Comparison of ENCODE assay signal across 8 cellular contexts in the genomic region with DNA sequence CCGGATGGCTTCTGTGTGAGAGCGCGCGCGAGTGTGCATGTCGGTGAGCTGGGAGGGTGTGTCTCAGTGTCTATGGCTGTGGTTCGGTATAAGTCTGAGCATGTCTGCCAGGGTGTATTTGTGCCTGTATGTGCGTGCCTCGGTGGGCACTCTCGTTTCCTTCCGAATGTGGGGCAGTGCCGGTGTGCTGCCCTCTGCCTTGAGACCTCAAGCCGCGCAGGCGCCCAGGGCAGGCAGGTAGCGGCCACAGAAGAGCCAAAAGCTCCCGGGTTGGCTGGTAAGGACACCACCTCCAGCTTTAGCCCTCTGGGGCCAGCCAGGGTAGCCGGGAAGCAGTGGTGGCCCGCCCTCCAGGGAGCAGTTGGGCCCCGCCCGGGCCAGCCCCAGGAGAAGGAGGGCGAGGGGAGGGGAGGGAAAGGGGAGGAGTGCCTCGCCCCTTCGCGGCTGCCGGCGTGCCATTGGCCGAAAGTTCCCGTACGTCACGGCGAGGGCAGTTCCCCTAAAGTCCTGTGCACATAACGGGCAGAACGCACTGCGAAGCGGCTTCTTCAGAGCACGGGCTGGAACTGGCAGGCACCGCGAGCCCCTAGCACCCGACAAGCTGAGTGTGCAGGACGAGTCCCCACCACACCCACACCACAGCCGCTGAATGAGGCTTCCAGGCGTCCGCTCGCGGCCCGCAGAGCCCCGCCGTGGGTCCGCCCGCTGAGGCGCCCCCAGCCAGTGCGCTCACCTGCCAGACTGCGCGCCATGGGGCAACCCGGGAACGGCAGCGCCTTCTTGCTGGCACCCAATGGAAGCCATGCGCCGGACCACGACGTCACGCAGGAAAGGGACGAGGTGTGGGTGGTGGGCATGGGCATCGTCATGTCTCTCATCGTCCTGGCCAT. TPM values are rescaled to one million over a fixed set of nuclear protein-coding genes. Genes with fewer than 3 reads are reported as not detected.
DNase-seq lines count a peak whose midpoint lies in the region; ATAC-seq, FAIRE-seq and TF ChIP-seq lines count a peak whose summit lies in the region.

A gene (plus strand): TSS at position 530 of the 890 bp plus-strand sequence. CDS start 221 bp downstream, at position 751.

- H3K27me3 Mint-ChIP-seq in neural crest cell (ENCODE audit: low read depth), result peaks cover 82% of the 10 kb centered on the region

- peak; percentile 99 for FAIRE-seq in HTR-8/SVneo (lab: Jason Lieb, UNC)

- TF ChIP-seq CTCF in foreskin fibroblast (IDR thresholded peaks at IDR 0.05; ENCODE audit: low read depth, low read length) (no peak), neural crest cell (conservative IDR thresholded peaks at IDR 0.05) (no peak), stomach (IDR thresholded peaks at IDR 0.05) (no peak)

- H3K36me3 ChIP-seq in stomach, result no peaks in the 10 kb centered on the region

- DNase-seq in COR-L47 (lab: John Stamatoyannopoulos, UW), result peak; percentile 80
- peak; percentile 83 for DNase-seq in HTR-8/SVneo (ENCODE audit: insufficient read length, low spot score)
- DNase-seq in RPMI8226, result peak; percentile 97
- DNase-seq in activated gamma-delta T cell treated with Interleukin-2 at 50 U/mL for 16 hours, result peak; percentile 88
- peak; percentile 97 to 99 for DNase-seq in foreskin fibroblast
- peak; percentile 74 for DNase-seq in neural crest cell (ENCODE audit: low read depth, low spot score)
- DNase-seq in stomach, result peak; percentile 95

- TF ChIP-seq POLR2A in stomach (IDR thresholded peaks at IDR 0.05), result peak in 1 of 4 donors; percentile 52

- H3K9me3 Mint-ChIP-seq in neural crest cell, result no peaks in the 10 kb centered on the region

- no peaks in the 10 kb centered on the region for H3K27me3 ChIP-seq in stomach

- H3K27ac Mint-ChIP-seq in neural crest cell (ENCODE audit: unreplicated experiment), result no peak within 1 kb of the TSS

- peak within 1 kb of the TSS; percentile 88 for H3K4me3 Mint-ChIP-seq in neural crest cell

- TF ChIP-seq EP300 in stomach (IDR thresholded peaks at IDR 0.05), result no peak

- peaks cover 5 to 63% (median 24%) of the 10 kb centered on the region in 4 donors for H3K4me1 ChIP-seq in stomach

- no peaks in the 10 kb centered on the region for H3K9me3 ChIP-seq in stomach

- no peaks in the 10 kb centered on the region for H3K36me3 Mint-ChIP-seq in neural crest cell (ENCODE audit: low read depth)

- peak; percentile 95 for ATAC-seq in GM21381 (IDR thresholded peaks at IDR 0.05; ENCODE audit: unreplicated experiment)

- H3K27ac ChIP-seq in stomach, result peak within 1 kb of the TSS; percentile 87 to 94 (median 90)

- intact Hi-C loops in stomach (cut with DNase I; ENCODE audit: low total_unique reads), result no loop called here

- 1 to 4% (median 1%) methylated on average over 30 to 66 of the region's 66 CpGs for WGBS in stomach, 5 donors

- peak within 1 kb of the TSS; percentile 68 to 74 for H3K4me3 ChIP-seq in foreskin fibroblast (ENCODE audit: low read depth in 1 of 2, low read length in 2 of 2)
- peak within 1 kb of the TSS; percentile 48 to 60 (median 55) for H3K4me3 ChIP-seq in stomach

- peaks cover 10% of the 10 kb centered on the region for H3K4me1 Mint-ChIP-seq in neural crest cell

RNA-seq across cellular contexts. Expression of the gene that starts here (rescaled TPM):
- total RNA-seq in neural crest cell (0.11 and 0.16 TPM in 2 replicates), stomach (10 to 100 TPM in 1 of 5 donors, 1 to 10 TPM in 3, not detected in 1; 4.2 to 20.4 (median 7.2) TPM)
- 1 to 10 TPM in 2 of 3 donors, under 1 TPM in 1; 0.37 to 2.6 (median 1.7) TPM for polyA plus RNA-seq in stomach

Comparison
In these comparisons a context has a peak if more than half of its experiments do, and no peak if none do; other contexts are left out.
1. Peak in every context shown above with its lines: DNase-seq, ATAC-seq, H3K4me3 ChIP-seq and H3K27ac ChIP-seq.
2. Peak in DNase-seq in neural crest cell; RNA of the gene not detected or under 1 TPM.